ENCODE assay signal across 11 cellular contexts in the genomic region with DNA sequence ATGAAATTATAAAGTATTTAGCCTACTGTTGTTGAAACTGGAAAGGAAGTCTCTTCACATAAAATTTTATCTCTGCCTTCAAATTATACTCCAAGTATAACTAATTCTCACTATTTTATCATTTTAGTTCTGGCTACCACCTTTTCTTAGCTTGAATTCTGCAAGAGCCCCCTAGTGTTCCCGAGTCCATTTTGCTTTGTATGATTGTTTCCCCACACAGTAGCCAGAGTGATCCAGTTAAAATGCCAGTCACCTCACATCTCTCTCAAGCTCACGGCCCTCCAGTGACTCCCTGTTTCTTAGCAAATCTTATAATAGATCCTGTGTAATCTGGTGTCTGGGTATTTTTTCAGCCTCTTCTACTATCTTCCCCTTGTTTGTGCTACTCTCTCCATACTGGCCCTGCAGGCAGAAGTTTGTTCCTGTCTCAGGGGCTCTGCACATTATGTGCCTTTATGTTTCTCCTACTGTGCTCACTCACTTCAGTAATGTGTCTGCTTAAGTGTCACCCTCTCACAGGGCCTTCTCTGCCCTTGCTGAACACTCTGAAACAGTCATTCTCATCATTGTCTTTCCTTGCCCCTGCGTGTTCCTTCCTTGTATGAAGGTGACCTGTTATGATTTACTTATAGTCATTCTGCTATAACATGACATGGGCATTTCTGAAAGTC. TPM values are rescaled to one million over a fixed set of nuclear protein-coding genes. Genes with fewer than 3 reads are reported as not detected.
A peak's percentile ranks its signal among the peaks of the same experiment; 100 is the strongest.
DNase-seq lines count a peak whose midpoint lies in the region; ATAC-seq, FAIRE-seq and TF ChIP-seq lines count a peak whose summit lies in the region.
"Had no signal": no experiment of that assay in that cellular context is flagged by ENCODE, and none has a peak within 500 bp of the region (broad histone marks: within the 10 kb centered on the region; RNA-seq: fewer than 3 reads in every experiment).

No MANE protein-coding gene starts in this region.

- peaks cover 8% of the 10 kb centered on the region; the same call in 2 of the 3 replicates for H3K4me1 ChIP-seq in A549
- peaks cover 58% of the 10 kb centered on the region for H3K4me1 ChIP-seq in DOHH2 (ENCODE audit: control insufficient read depth, low read length)
- no peaks in the 10 kb centered on the region for H3K4me1 ChIP-seq in keratinocyte (ENCODE audit: control insufficient read depth, extremely low read depth, insufficient read depth, low read length)

- 73% methylated on average over 3 of the region's 3 CpGs for WGBS in A549 (ENCODE audit: missing lambda C conversion rate)

- H3K9me2 ChIP-seq in DOHH2 (replicated peaks; ENCODE audit: control insufficient read depth, low read length): no peaks in the 10 kb centered on the region

- FAIRE-seq in A549 (lab: Jason Lieb, UNC): no peak
- peak; percentile 20 for FAIRE-seq in keratinocyte (lab: Jason Lieb, UNC)

- peaks cover 46% of the 10 kb centered on the region for H4K20me1 ChIP-seq in DOHH2 (ENCODE audit: control insufficient read depth, insufficient read depth, low read depth, low read length)
- peaks cover 15% of the 10 kb centered on the region for H4K20me1 ChIP-seq in keratinocyte (ENCODE audit: control insufficient read depth, extremely low read depth, insufficient read depth, low read length)

- H3K79me2 ChIP-seq in DOHH2 (ENCODE audit: control insufficient read depth, low read length) (peaks cover 100% of the 10 kb centered on the region), keratinocyte (ENCODE audit: control insufficient read depth, insufficient read depth, low read length) (peaks cover 94% of the 10 kb centered on the region)

- DNase-seq in A549 (ENCODE audit: low read depth in 1 of 2, low spot score in 1 of 2) (no peak), keratinocyte (ENCODE audit: low read depth, low spot score) (no peak), NOMO-1 treated with DMSO at 0.1 percent for 48 hours (lab: John Stamatoyannopoulos, UW; ENCODE audit: unreplicated experiment) (no peak)
- no peak for DNase-seq in activated CD8-positive, alpha-beta T cell treated with anti-CD3 and anti-CD28 coated beads, Interleukin-2, amount 10 ng/mL, durations not matched to agents 7 days and 5 days
- no peak for DNase-seq in stimulated activated CD4-positive, alpha-beta T cell treated with anti-CD3 and anti-CD28 coated beads, Interleukin-4, amount 100 ng/mL, for 1 hour
- DNase-seq: body of pancreas, Karpas-422, NCI-H2029 had no signal

- H3K36me3 ChIP-seq in DOHH2 (ENCODE audit: control insufficient read depth, low read length): peaks cover 98% of the 10 kb centered on the region
- H3K36me3 ChIP-seq in keratinocyte (ENCODE audit: control insufficient read depth in 2 of 2, extremely low read depth in 1 of 2, insufficient read depth in 2 of 2, low read length in 2 of 2): peaks cover 19 to 45% of the 10 kb centered on the region in 2 experiments

- H3K4me3 ChIP-seq in A549 (no peak overlapping the region), DOHH2 (ENCODE audit: low read length) (no peak overlapping the region), keratinocyte (ENCODE audit: control insufficient read depth in 2 of 3, extremely low read depth in 1 of 3, insufficient read depth in 2 of 3, low read depth in 1 of 3, low read length in 3 of 3) (no peak overlapping the region)
- H3K4me3 ChIP-seq: body of pancreas had no signal

- ATAC-seq in A549 (peak; percentile 54 to 70; a peak in 3 of 6 replicates), GM21619 (IDR thresholded peaks at IDR 0.05; ENCODE audit: unreplicated experiment) (no peak), HG03342 (IDR thresholded peaks at IDR 0.05; ENCODE audit: unreplicated experiment) (no peak)
- no peak for ATAC-seq in activated CD8-positive, alpha-beta T cell treated with anti-CD3 and anti-CD28 coated beads, Interleukin-2, amount 10 ng/mL, durations not matched to agents 7 days and 5 days
- ATAC-seq: body of pancreas had no signal

- H3K4me3 Mint-ChIP-seq in activated CD8-positive, alpha-beta T cell treated with anti-CD3 and anti-CD28 coated beads, Interleukin-2, amount 10 ng/mL, durations not matched to agents 7 days and 5 days: no peak overlapping the region

- peaks cover 11% of the 10 kb centered on the region for H3F3A ChIP-seq in DOHH2 (ENCODE audit: control insufficient read depth, insufficient read depth)

- no peak for TF ChIP-seq POLR2A in A549 (IDR thresholded peaks at IDR 0.05; ENCODE audit: low read length)

- CTCF ChIA-PET in A549 (lab: Yijun Ruan, JAX): no interaction called here
- CTCF ChIA-PET in activated CD8-positive, alpha-beta T cell treated with anti-CD3 and anti-CD28 coated beads, Interleukin-2, amount 10 ng/mL, durations not matched to agents 7 days and 5 days (lab: Charles Lee): no interaction called here

- H3K36me3 Mint-ChIP-seq in activated CD8-positive, alpha-beta T cell treated with anti-CD3 and anti-CD28 coated beads, Interleukin-2, amount 10 ng/mL, durations not matched to agents 7 days and 5 days (ENCODE audit: low read depth): peaks cover 68% of the 10 kb centered on the region

- H3K27ac Mint-ChIP-seq in activated CD8-positive, alpha-beta T cell treated with anti-CD3 and anti-CD28 coated beads, Interleukin-2, amount 10 ng/mL, durations not matched to agents 7 days and 5 days: peak overlapping the region; percentile 17

- H3K27me3 ChIP-seq in DOHH2 (ENCODE audit: control insufficient read depth, low read length): no peaks in the 10 kb centered on the region
- H3K27me3 ChIP-seq in keratinocyte (ENCODE audit: control insufficient read depth, extremely low read depth, insufficient read depth, low read length): no peaks in the 10 kb centered on the region
- H3K27me3 ChIP-seq: body of pancreas had no signal

- H3K27ac ChIP-seq in A549 (no peak overlapping the region), DOHH2 (ENCODE audit: low read depth, low read length) (no peak overlapping the region), keratinocyte (ENCODE audit: control insufficient read depth, insufficient read depth, low read length) (no peak overlapping the region)
- H3K27ac ChIP-seq: body of pancreas had no signal

- 0 out of 3 replicates have a peak, but pooled peaks have one; percentile 20 for TF ChIP-seq CTCF in A549 (IDR thresholded peaks at IDR 0.05)
- peak; percentile 28 for TF ChIP-seq CTCF in DOHH2 (IDR thresholded peaks at IDR 0.05; ENCODE audit: low read depth, low read length, poor library complexity, severe bottlenecking)
- no peak for TF ChIP-seq CTCF in keratinocyte (optimal IDR thresholded peaks at IDR 0.05 in 1 of 3, IDR thresholded peaks at IDR 0.05 in 1 of 3, conservative IDR thresholded peaks at IDR 0.05 in 1 of 3; ENCODE audit: extremely low read depth in 1 of 3, insufficient read depth in 2 of 3, low read length in 3 of 3)

- no peak for TF ChIP-seq RAD21 in A549 (conservative IDR thresholded peaks at IDR 0.05 in 1 of 2, IDR thresholded peaks at IDR 0.05 in 1 of 2)

- no peaks in the 10 kb centered on the region for H3K9me3 ChIP-seq in A549
- no peaks in the 10 kb centered on the region for H3K9me3 ChIP-seq in DOHH2 (ENCODE audit: control insufficient read depth, insufficient read depth, low read length)
- H3K9me3 ChIP-seq in keratinocyte (ENCODE audit: control insufficient read depth, low read depth, low read length): no peaks in the 10 kb centered on the region
- H3K9me3 ChIP-seq: body of pancreas had no signal

- no peaks in the 10 kb centered on the region for H3K27me3 Mint-ChIP-seq in activated CD8-positive, alpha-beta T cell treated with anti-CD3 and anti-CD28 coated beads, Interleukin-2, amount 10 ng/mL, durations not matched to agents 7 days and 5 days (ENCODE audit: low read depth)

- H3K9me1 ChIP-seq in keratinocyte (ENCODE audit: control insufficient read depth, extremely low read depth, insufficient read depth, low read length): no peaks in the 10 kb centered on the region

- peaks cover 63% of the 10 kb centered on the region for H3K4me1 Mint-ChIP-seq in activated CD8-positive, alpha-beta T cell treated with anti-CD3 and anti-CD28 coated beads, Interleukin-2, amount 10 ng/mL, durations not matched to agents 7 days and 5 days (ENCODE audit: low read depth)

- TF ChIP-seq EP300 in A549 (IDR thresholded peaks at IDR 0.05): no peak

- H2AFZ ChIP-seq in keratinocyte (ENCODE audit: control insufficient read depth, low read length): no peak overlapping the region

- H3K9ac ChIP-seq in keratinocyte (ENCODE audit: control insufficient read depth, extremely low read depth, insufficient read depth, low read length): no peak overlapping the region

- POLR2A ChIA-PET in A549 (lab: Yijun Ruan, JAX): no interaction called here
- POLR2A ChIA-PET in activated CD8-positive, alpha-beta T cell treated with anti-CD3 and anti-CD28 coated beads, Interleukin-2, amount 10 ng/mL, durations not matched to agents 7 days and 5 days (lab: Charles Lee): interaction anchor here (0.8 to 5.7 kb wide), 2 partner anchors 9 kb away, joined by 5 to 23 read pairs; a partner anchor contains a TSS

- no peaks in the 10 kb centered on the region for H3K9me3 Mint-ChIP-seq in activated CD8-positive, alpha-beta T cell treated with anti-CD3 and anti-CD28 coated beads, Interleukin-2, amount 10 ng/mL, durations not matched to agents 7 days and 5 days (ENCODE audit: insufficient read depth)

- H3K4me2 ChIP-seq in A549 (no peak overlapping the region), DOHH2 (ENCODE audit: low read length) (peak overlapping the region; percentile 6; the same call in 1 of the 2 replicates), keratinocyte (ENCODE audit: control insufficient read depth, extremely low read depth, insufficient read depth, low read depth, low read length) (no peak overlapping the region)

- dilution Hi-C loops in keratinocyte (cut with MboI; ENCODE audit: extremely low pct_ligation_motif_present, low sequenced_read_pairs): no loop called here

TF ChIP-seq in A549, 52 proteins besides CTCF, POLR2A, EP300 and RAD21 (continues in another document):
- no peak for TF ChIP-seq JUN (IDR thresholded peaks at IDR 0.05)
- TF ChIP-seq HEYL (CRISPR knock-in tag; IDR thresholded peaks at IDR 0.05): no peak
- no peak for TF ChIP-seq EHMT2 (IDR thresholded peaks at IDR 0.05; ENCODE audit: low read depth)

RNA-seq across cellular contexts. Expression of a gene that starts 8.9 kb away (rescaled TPM):
- polyA plus RNA-seq in A549 (2011; rRNA removed) (133 TPM in 2 replicates), A549 (2017; fragmentation: RNase III; extraction: RNeasy Plus Mini Kit Qiagen cat#74134 plus additional on column Dnase treatment) (63.9 to 66.1 TPM (median 64.4 TPM) in 3 replicates), keratinocyte (61.8 to 80.8 TPM (median 70.1 TPM) in 3 replicates)
- 31.5 and 38.1 TPM in 2 replicates for polyA plus RNA-seq in A549 (2012; cell fraction: cytosol; rRNA removed)
- polyA plus RNA-seq in A549 (2012; cell fraction: nucleus; rRNA removed): 18.4 and 23.5 TPM in 2 replicates
- 81.4 and 87.1 TPM in 2 replicates for polyA minus RNA-seq in A549 (2011; rRNA and poly(A)+ RNA removed)
- 100 to 1,000 TPM; 126 to 131 TPM for total RNA-seq in activated CD8-positive, alpha-beta T cell treated with anti-CD3 and anti-CD28 coated beads, Interleukin-2, amount 10 ng/mL, durations not matched to agents 7 days and 5 days
- 76.7 TPM for polyA plus RNA-seq in keratinocyte (2011; ENCODE audit: low read depth)
- 38.1 and 71.1 TPM in 2 replicates for polyA plus RNA-seq in keratinocyte (2011; cell fraction: cytosol; rRNA removed)
- 70.1 and 75.4 TPM in 2 replicates for polyA plus RNA-seq in keratinocyte (2011; cell fraction: nucleus; rRNA removed)
- polyA plus RNA-seq in keratinocyte (2012; ENCODE audit: low replicate concordance): 41.1 and 50.1 TPM in 2 replicates
- 33.0 to 79.8 TPM (median 67.6 TPM) in 3 replicates for polyA minus RNA-seq in keratinocyte
- polyA minus RNA-seq in keratinocyte (2011; cell fraction: cytosol; rRNA and poly(A)+ RNA removed): 26.3 TPM
- 42.7 and 86.0 TPM in 2 replicates for polyA minus RNA-seq in keratinocyte (2011; cell fraction: nucleus; rRNA and poly(A)+ RNA removed)

Comparison
In these comparisons a context has a peak if more than half of its experiments do, and no peak if none do; other contexts are left out.
1. ATAC-seq: peak in A549 (2 of 2); none in activated CD8-positive, alpha-beta T cell treated with anti-CD3 and anti-CD28 coated beads, Interleukin-2, amount 10 ng/mL, durations not matched to agents 7 days and 5 days (single experiment), GM21619 (single experiment) and HG03342 (single experiment).
2. CTCF ChIP-seq: peak in A549 (single experiment) and DOHH2 (single experiment); none in keratinocyte (0 of 3).